ENCODE assay signal across 7 cellular contexts in the genomic region with DNA sequence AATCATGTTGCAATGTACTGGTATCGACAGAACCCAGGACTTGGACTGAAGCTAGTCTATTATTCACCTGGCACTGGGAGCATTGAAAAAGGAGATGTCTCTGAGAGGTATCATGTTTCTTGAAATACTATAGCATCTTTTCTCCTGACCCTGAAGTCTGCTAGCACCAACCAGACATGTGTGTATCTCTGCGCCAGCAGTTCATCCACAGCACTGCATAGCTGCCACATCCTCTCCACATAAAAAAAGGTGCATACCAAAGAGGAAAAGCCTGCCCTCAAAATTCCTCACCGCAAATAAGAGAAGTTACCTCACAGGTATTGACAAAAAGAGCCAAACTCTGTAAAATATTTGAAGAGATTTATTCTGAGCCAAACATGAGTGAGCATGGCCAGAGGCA.
"Had no signal": no experiment of that assay in that cellular context is flagged by ENCODE, and none has a peak within 500 bp of the region (broad histone marks: within the 10 kb centered on the region; RNA-seq: fewer than 3 reads in every experiment).

No MANE protein-coding gene starts in this region.

- H3K4me1 Mint-ChIP-seq: IgD-negative memory B cell had no signal

- H3K27ac Mint-ChIP-seq: HFFc6, IgD-negative memory B cell had no signal

- DNase-seq: GOT3, H7, HFFc6 had no signal

- H3K36me3 Mint-ChIP-seq: IgD-negative memory B cell had no signal

- H3K4me3 Mint-ChIP-seq: HFFc6, IgD-negative memory B cell had no signal

- ATAC-seq: HCT116, HepG2, K562 had no signal

- H3K9me3 Mint-ChIP-seq: HFFc6, IgD-negative memory B cell had no signal
